1 cellular context compared by ENCODE assay signal in the genomic region with DNA sequence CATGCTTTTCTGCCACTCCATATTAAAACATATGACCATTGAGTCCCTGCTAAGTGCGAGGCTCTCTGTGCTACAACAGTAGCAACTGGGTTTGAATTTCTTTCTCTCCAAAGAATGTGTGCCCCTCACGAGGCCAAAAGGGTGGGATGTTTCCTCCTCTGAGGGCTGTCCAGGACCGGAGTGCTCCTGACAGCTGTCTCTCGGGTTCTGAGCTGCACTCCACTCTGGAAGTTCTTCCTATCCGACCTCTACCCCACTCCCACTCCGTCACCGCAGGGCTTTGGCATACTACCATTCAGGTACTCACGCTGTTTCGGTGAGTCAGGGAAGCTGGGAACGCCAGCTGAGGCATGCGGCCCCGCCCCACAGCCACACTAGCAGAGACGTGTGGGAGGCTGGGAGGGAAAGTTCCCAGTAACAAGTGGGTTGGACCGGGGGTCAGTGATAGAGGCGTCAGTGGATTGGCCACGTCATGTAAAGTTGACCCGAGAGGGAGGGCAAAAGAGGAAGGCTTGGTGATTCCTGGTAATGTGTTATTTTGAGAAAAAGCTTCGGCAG.
TF ChIP-seq lines count a peak whose summit lies in the region.

No MANE protein-coding gene starts in this region.

TF ChIP-seq in HepG2, 621 proteins besides CTCF, POLR2A, EP300 and RAD21 (continued from another document):
- peak; percentile 72; the same call in 1 of the 2 replicates for TF ChIP-seq ZNF160 (CRISPR knock-in tag; IDR thresholded peaks at IDR 0.05)
- TF ChIP-seq HMGA1 (CRISPR knock-in tag; conservative IDR thresholded peaks at IDR 0.05) = no peak
- TF ChIP-seq HMG20B (CRISPR knock-in tag; conservative IDR thresholded peaks at IDR 0.05) = no peak
- no peak for TF ChIP-seq PHF21A (CRISPR knock-in tag; IDR thresholded peaks at IDR 0.05)
- TF ChIP-seq POLR2AphosphoS5 (IDR thresholded peaks at IDR 0.05; ENCODE audit: low read depth, low read length) = peak; percentile 69
- TF ChIP-seq ZNF468 (CRISPR knock-in tag; IDR thresholded peaks at IDR 0.05) = no peak
- TF ChIP-seq CBX2 (IDR thresholded peaks at IDR 0.05; ENCODE audit: low read depth, low read length) = no peak
- no peak for TF ChIP-seq CBX2 (CRISPR knock-in tag; IDR thresholded peaks at IDR 0.05; ENCODE audit: low read depth)
- TF ChIP-seq KIAA2018 (CRISPR knock-in tag; IDR thresholded peaks at IDR 0.05; ENCODE audit: borderline replicate concordance) = no peak
- TF ChIP-seq ZNF441 (CRISPR knock-in tag; IDR thresholded peaks at IDR 0.05; ENCODE audit: borderline replicate concordance) = 0 out of 2 replicates have a peak, but pooled peaks have one; percentile 44
- no peak; the same call in 1 of the 2 replicates for TF ChIP-seq ESRRA (CRISPR knock-in tag; IDR thresholded peaks at IDR 0.05; ENCODE audit: low read depth)
- TF ChIP-seq PITX1 (CRISPR knock-in tag; IDR thresholded peaks at IDR 0.05) = no peak
- peak; percentile 36; the same call in 1 of the 2 replicates for TF ChIP-seq NKX3-1 (CRISPR knock-in tag; IDR thresholded peaks at IDR 0.05)
- TF ChIP-seq MYC (CRISPR knock-in tag; IDR thresholded peaks at IDR 0.05; ENCODE audit: borderline replicate concordance) = peak; percentile 73
- TF ChIP-seq MED1 (CRISPR knock-in tag; IDR thresholded peaks at IDR 0.05) = no peak; the same call in none of the 2 replicates
- TF ChIP-seq RXRB (CRISPR knock-in tag; IDR thresholded peaks at IDR 0.05; ENCODE audit: borderline replicate concordance) = peak; percentile 84
- no peak for TF ChIP-seq JUNB (CRISPR knock-in tag; IDR thresholded peaks at IDR 0.05; ENCODE audit: borderline replicate concordance)
- TF ChIP-seq HOXD1 (CRISPR knock-in tag; IDR thresholded peaks at IDR 0.05) = 0 out of 2 replicates have a peak, but pooled peaks have one; percentile 51
- peak; percentile 72; the same call in 1 of the 2 replicates for TF ChIP-seq ZNF335 (CRISPR knock-in tag; IDR thresholded peaks at IDR 0.05)
- TF ChIP-seq NR2F2 (IDR thresholded peaks at IDR 0.05; ENCODE audit: borderline replicate concordance, low read depth) = no peak
- TF ChIP-seq ZFP36L1 (CRISPR knock-in tag; IDR thresholded peaks at IDR 0.05) = peak; percentile 22; the same call in 1 of the 2 replicates
- no peak for TF ChIP-seq ZNF280D (CRISPR knock-in tag; IDR thresholded peaks at IDR 0.05)
- 0 out of 2 replicates have a peak, but pooled peaks have one; percentile 10 for TF ChIP-seq ONECUT2 (CRISPR knock-in tag; IDR thresholded peaks at IDR 0.05)
